Comparison of ENCODE assay signal across 8 cellular contexts in genomic region chrX:103376118-103376978, GRCh38. TPM values are rescaled to one million over a fixed set of nuclear protein-coding genes. Genes with fewer than 3 reads are reported as not detected.
A peak's percentile ranks its signal among the peaks of the same experiment; 100 is the strongest.
DNase-seq lines count a peak whose midpoint lies in the region; ATAC-seq and TF ChIP-seq lines count a peak whose summit lies in the region.

Gene BEX3, plus strand, starts transcription at chrX:103376538. Its CDS starts 984 bp downstream, at chrX:103377522.

- peak within 1 kb of the TSS; percentile 67 to 86 (median 82) for H3K27ac ChIP-seq in gastroesophageal sphincter

- H3K27me3 ChIP-seq in gastroesophageal sphincter = no peaks in the 10 kb centered on the region

- TF ChIP-seq CTCF in AG04449 (IDR thresholded peaks at IDR 0.05; ENCODE audit: insufficient read depth, low read length, missing control alignments) = no peak
- TF ChIP-seq CTCF in HFF-Myc (IDR thresholded peaks at IDR 0.05; ENCODE audit: low read depth, low read length, missing control alignments) = no peak
- no peak for TF ChIP-seq CTCF in gastroesophageal sphincter (IDR thresholded peaks at IDR 0.05)
- no peak for TF ChIP-seq CTCF in type B pancreatic cell (conservative IDR thresholded peaks at IDR 0.05)

- peak within 1 kb of the TSS in 1 of 2 donors; percentile 68 for H3K27ac Mint-ChIP-seq in activated naive CD4-positive, alpha-beta T cell treated with anti-CD3 and anti-CD28 coated beads, Interleukin-2, amount 50 U/mL, for 72 hours
- H3K27ac Mint-ChIP-seq in natural killer cell treated with Interleukin-12 subunit alpha and Interleukin-12 subunit beta and Interleukin-15 and Interleukin-18, amount 100 ng/mL, for 72 hours = no peak within 1 kb of the TSS
- H3K27ac Mint-ChIP-seq in type B pancreatic cell = peak within 1 kb of the TSS; percentile 91

- ATAC-seq in activated naive CD4-positive, alpha-beta T cell treated with anti-CD3 and anti-CD28 coated beads, Interleukin-2, amount 50 U/mL, for 72 hours = peak; percentile 77 to 81
- ATAC-seq in gastroesophageal sphincter = peak; percentile 80
- peak; percentile 20 to 45 for ATAC-seq in natural killer cell treated with Interleukin-12 subunit alpha and Interleukin-12 subunit beta and Interleukin-15 and Interleukin-18, amount 100 ng/mL, for 72 hours
- no peak for ATAC-seq in GM21529 (IDR thresholded peaks at IDR 0.05; ENCODE audit: unreplicated experiment)

- no peak for TF ChIP-seq EP300 in gastroesophageal sphincter (IDR thresholded peaks at IDR 0.05)

- H3K36me3 ChIP-seq in gastroesophageal sphincter = no peaks in the 10 kb centered on the region

- peaks cover 7 to 19% of the 10 kb centered on the region in 2 donors for H3K27me3 Mint-ChIP-seq in natural killer cell treated with Interleukin-12 subunit alpha and Interleukin-12 subunit beta and Interleukin-15 and Interleukin-18, amount 100 ng/mL, for 72 hours
- H3K27me3 Mint-ChIP-seq in type B pancreatic cell = no peaks in the 10 kb centered on the region

- DNase-seq in AG04449 (ENCODE audit: low read depth, low spot score) (no peak), HFF-Myc (ENCODE audit: extremely low read depth, low read depth) (no peak), OCI-M1 (lab: John Stamatoyannopoulos, UW) (peak; percentile 30), type B pancreatic cell (ENCODE audit: extremely low spot score, unreplicated experiment) (peak; percentile 80)
- peak in 1 of 2 donors; percentile 16 for DNase-seq in activated naive CD4-positive, alpha-beta T cell treated with anti-CD3 and anti-CD28 coated beads, Interleukin-2, amount 50 U/mL, for 72 hours (ENCODE audit: low spot score in 2 of 2)
- DNase-seq in natural killer cell treated with Interleukin-12 subunit alpha and Interleukin-12 subunit beta and Interleukin-15 and Interleukin-18, amount 100 ng/mL, for 72 hours (ENCODE audit: low spot score) = no peak

- H3K4me1 Mint-ChIP-seq in natural killer cell treated with Interleukin-12 subunit alpha and Interleukin-12 subunit beta and Interleukin-15 and Interleukin-18, amount 100 ng/mL, for 72 hours (ENCODE audit: low read depth in 2 of 2) = no peaks in the 10 kb centered on the region
- no peaks in the 10 kb centered on the region for H3K4me1 Mint-ChIP-seq in type B pancreatic cell (ENCODE audit: unreplicated experiment)

- H3K4me3 ChIP-seq in AG04449 (ENCODE audit: low read depth, low read length) = peak within 1 kb of the TSS; percentile 71
- peak within 1 kb of the TSS; percentile 65 for H3K4me3 ChIP-seq in HFF-Myc (replicated peaks; ENCODE audit: low read depth, low read length)
- H3K4me3 ChIP-seq in gastroesophageal sphincter = peak within 1 kb of the TSS; percentile 77 to 96

- H3K4me3 Mint-ChIP-seq in natural killer cell treated with Interleukin-12 subunit alpha and Interleukin-12 subunit beta and Interleukin-15 and Interleukin-18, amount 100 ng/mL, for 72 hours = peak within 1 kb of the TSS; percentile 56
- H3K4me3 Mint-ChIP-seq in type B pancreatic cell = peak within 1 kb of the TSS; percentile 92

- H3K9me3 Mint-ChIP-seq in activated naive CD4-positive, alpha-beta T cell treated with anti-CD3 and anti-CD28 coated beads, Interleukin-2, amount 50 U/mL, for 72 hours = no peaks in the 10 kb centered on the region
- no peaks in the 10 kb centered on the region for H3K9me3 Mint-ChIP-seq in natural killer cell treated with Interleukin-12 subunit alpha and Interleukin-12 subunit beta and Interleukin-15 and Interleukin-18, amount 100 ng/mL, for 72 hours
- H3K9me3 Mint-ChIP-seq in type B pancreatic cell = no peaks in the 10 kb centered on the region

- WGBS in gastroesophageal sphincter (ENCODE audit: low coverage in 1 of 2), 2 donors = 0 to 54% methylated on average over 1 to 11 of the region's 62 CpGs

- POLR2A ChIA-PET in AG04449 (lab: Yijun Ruan, JAX) = interaction anchor here (0.8 to 1.2 kb wide), 2 partner anchors 20 to 70 kb away, joined by 3 to 6 read pairs; partner anchors contain the start of gene TCEAL9

- no peaks in the 10 kb centered on the region for H3K36me3 Mint-ChIP-seq in activated naive CD4-positive, alpha-beta T cell treated with anti-CD3 and anti-CD28 coated beads, Interleukin-2, amount 50 U/mL, for 72 hours
- H3K36me3 Mint-ChIP-seq in natural killer cell treated with Interleukin-12 subunit alpha and Interleukin-12 subunit beta and Interleukin-15 and Interleukin-18, amount 100 ng/mL, for 72 hours = no peaks in the 10 kb centered on the region
- peaks cover 5% of the 10 kb centered on the region for H3K36me3 Mint-ChIP-seq in type B pancreatic cell

- peak; percentile 57 to 69 for TF ChIP-seq POLR2A in gastroesophageal sphincter (IDR thresholded peaks at IDR 0.05)

- no peaks in the 10 kb centered on the region for H3K9me3 ChIP-seq in gastroesophageal sphincter

- CTCF ChIA-PET in AG04449 (lab: Yijun Ruan, JAX) = interaction anchor here (0.7 kb wide), 1 partner anchor 9 kb away, joined by 3 read pairs; no protein-coding TSS in a partner anchor

- peaks cover 0 to 16% (median 0%) of the 10 kb centered on the region in 3 donors for H3K4me1 ChIP-seq in gastroesophageal sphincter

RNA-seq across cellular contexts. Expression of gene BEX3, which starts in this region (rescaled TPM):
- 10 to 100 TPM in 1 of 2 donors, 1 to 10 TPM in 1; 6.0 to 36.8 TPM for total RNA-seq in activated naive CD4-positive, alpha-beta T cell treated with anti-CD3 and anti-CD28 coated beads, Interleukin-2, amount 50 U/mL, for 72 hours
- 100 to 1,000 TPM; 117 to 215 (median 167) TPM for total RNA-seq in gastroesophageal sphincter
- under 1 TPM in 1 of 2 donors, not detected in 1; 0.52 TPM for total RNA-seq in natural killer cell treated with Interleukin-12 subunit alpha and Interleukin-12 subunit beta and Interleukin-15 and Interleukin-18, amount 100 ng/mL, for 72 hours
- 194 and 251 TPM in 2 replicates for total RNA-seq in type B pancreatic cell (ENCODE audit: low replicate concordance)

Comparison
In these comparisons a context has a peak if more than half of its experiments do, and no peak if none do; other contexts are left out.
1. RNA of gene BEX3 (total RNA-seq): 194 to 251 TPM in type B pancreatic cell, 117 to 215 TPM in gastroesophageal sphincter and 6.0 to 36.8 TPM in activated naive CD4-positive, alpha-beta T cell treated with anti-CD3 and anti-CD28 coated beads, Interleukin-2, amount 50 U/mL, for 72 hours; 0.52 TPM in natural killer cell treated with Interleukin-12 subunit alpha and Interleukin-12 subunit beta and Interleukin-15 and Interleukin-18, amount 100 ng/mL, for 72 hours; every median in the first group is over 4 times any median in the second.
2. Peak in ATAC-seq in natural killer cell treated with Interleukin-12 subunit alpha and Interleukin-12 subunit beta and Interleukin-15 and Interleukin-18, amount 100 ng/mL, for 72 hours; RNA of the gene not detected or under 1 TPM.
3. DNase-seq: peak in OCI-M1 (single experiment) and type B pancreatic cell (single experiment); none in AG04449 (single experiment), HFF-Myc (single experiment) and natural killer cell treated with Interleukin-12 subunit alpha and Interleukin-12 subunit beta and Interleukin-15 and Interleukin-18, amount 100 ng/mL, for 72 hours (single experiment).
4. Peak in every context shown above with its lines, with median percentiles within 50 percentile points of each other: H3K4me3 ChIP-seq.